ENCODE assay signal across 31 cellular contexts in the genomic region with DNA sequence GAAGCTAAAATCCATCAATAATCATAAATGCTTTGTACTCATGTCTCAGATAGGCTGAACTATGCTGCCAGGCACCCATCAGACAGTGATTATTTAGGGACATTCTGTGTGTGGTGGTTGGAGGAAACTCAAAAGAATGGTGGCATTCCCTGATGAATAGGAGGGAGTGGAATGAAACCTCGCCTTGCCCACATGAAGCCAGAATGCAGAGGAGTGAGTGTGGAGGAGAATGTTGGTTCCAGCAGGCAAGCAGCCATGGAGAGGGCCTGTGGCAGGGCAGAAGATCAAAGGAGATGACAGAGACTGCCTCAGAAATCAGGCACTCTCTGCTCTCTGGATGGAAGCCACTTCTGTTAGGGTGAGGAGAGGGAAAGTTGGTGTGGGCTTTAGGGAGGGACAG. TPM values are rescaled to one million over a fixed set of nuclear protein-coding genes. Genes with fewer than 3 reads are reported as not detected.
DNase-seq lines count a peak whose midpoint lies in the region; ATAC-seq and TF ChIP-seq lines count a peak whose summit lies in the region.
"Had no signal": no experiment of that assay in that cellular context is flagged by ENCODE, and none has a peak within 500 bp of the region (broad histone marks: within the 10 kb centered on the region; RNA-seq: fewer than 3 reads in every experiment).

No MANE protein-coding gene starts in this region.

- no peak overlapping the region for H3K4me3 ChIP-seq in trophoblast cell (ENCODE audit: low read depth, low read length)
- H3K4me3 ChIP-seq in esophagus muscularis mucosa, result no peak overlapping the region
- H3K4me3 ChIP-seq: GM23338, hepatocyte, K562, lung had no signal

- ATAC-seq in HG03095 (IDR thresholded peaks at IDR 0.05; ENCODE audit: unreplicated experiment) (no peak), GM19324 (IDR thresholded peaks at IDR 0.05; ENCODE audit: low FRiP score, unreplicated experiment) (no peak)
- ATAC-seq: esophagus mucosa; GM23338; K562; natural killer cell treated with Interleukin-12 subunit alpha and Interleukin-12 subunit beta and Interleukin-15 and Interleukin-18, amount 100 ng/mL, for 72 hours; Panc1; stimulated activated naive B cell treated with anti-CD40 and anti-IgM and Interleukin-4, amounts not matched to agents 10 μg/mL and 1 μg/mL and 100 μg/mL, for 72 hours had no signal

- H3K27ac ChIP-seq in trophoblast cell (ENCODE audit: low read depth, low read length) (no peak overlapping the region), esophagus muscularis mucosa (replicated peaks in 1 of 4) (no peak overlapping the region)
- H3K27ac ChIP-seq: hepatocyte, WERI-Rb-1 had no signal

- H4K91ac ChIP-seq in trophoblast cell (ENCODE audit: low read depth, low read length), result no peak overlapping the region

- no peak overlapping the region for H3K4me2 ChIP-seq in trophoblast cell (ENCODE audit: low read length)
- H3K4me2 ChIP-seq: GM23338, hepatocyte had no signal

- no peak overlapping the region for H3K18ac ChIP-seq in trophoblast cell (ENCODE audit: low read length)

- no peak overlapping the region for H3K9ac ChIP-seq in trophoblast cell (ENCODE audit: low read length)

- no peak overlapping the region for H4K8ac ChIP-seq in trophoblast cell (ENCODE audit: low read depth, low read length)

- TF ChIP-seq POLR2A in esophagus muscularis mucosa (IDR thresholded peaks at IDR 0.05; ENCODE audit: low read depth), result no peak

- H3K36me3 ChIP-seq in trophoblast cell (ENCODE audit: control insufficient read depth in 1 of 2, insufficient read depth in 2 of 2, low read length in 2 of 2) (no peaks in the 10 kb centered on the region), esophagus muscularis mucosa (no peaks in the 10 kb centered on the region)
- H3K36me3 ChIP-seq: WERI-Rb-1 had no signal

- H3K4ac ChIP-seq in trophoblast cell (ENCODE audit: low read depth, low read length), result no peak overlapping the region

- intact Hi-C loops in esophagus muscularis mucosa (cut with DNase I), result no loop called here

- no peak for TF ChIP-seq EP300 in esophagus muscularis mucosa (IDR thresholded peaks at IDR 0.05)

- no peak overlapping the region for H3K14ac ChIP-seq in trophoblast cell (ENCODE audit: low read length)

- H2AFZ ChIP-seq in trophoblast cell (ENCODE audit: insufficient read depth, low read length, poor library complexity), result no peak overlapping the region
- H2AFZ ChIP-seq: GM23338, hepatocyte had no signal

- DNase-seq in GM03348 (ENCODE audit: low spot score) (peak; percentile 61), NCI-H226 (peak; percentile 24), fibroblast of gingiva (ENCODE audit: low read depth) (peak; percentile 16), trophoblast cell (peak; percentile 40 to 74), NCI-H2171 treated with DMSO at 0.1 percent for 48 hours (lab: John Stamatoyannopoulos, UW) (no peak), esophagus muscularis mucosa (ENCODE audit: extremely low spot score) (no peak)
- DNase-seq: activated CD4-positive, alpha-beta T cell treated with anti-CD3 and anti-CD28 coated beads, Interleukin-2, amount 10 ng/mL, durations not matched to agents 7 days and 5 days; activated gamma-delta T cell; central memory CD4-positive, alpha-beta T cell; DMS79 treated with DMSO at 0.1 percent for 48 hours; left cardiac atrium; NCI-H1105 treated with DMSO at 0.1 percent for 48 hours; NCI-H1930; NCI-H2227 treated with DMSO at 0.1 percent for 48 hours; NCI-H69; SIG-M5; stimulated activated naive B cell treated with anti-CD40 and anti-IgM and Interleukin-4, amounts not matched to agents 10 μg/mL and 1 μg/mL and 100 μg/mL, for 72 hours; T1000; WERI-Rb-1 had no signal

- H2AK5ac ChIP-seq in trophoblast cell (ENCODE audit: low read length), result no peak overlapping the region

- WGBS in trophoblast cell (ENCODE audit: extremely low coverage, insufficient coverage, insufficient read length), result no CpG with 5 or more reads among the region's 1 CpG
- 74% methylated on average over 1 of the region's 1 CpG for WGBS in esophagus muscularis mucosa

- H4K12ac ChIP-seq in trophoblast cell (ENCODE audit: low read depth, low read length), result no peak overlapping the region

- no peak overlapping the region for H2BK5ac ChIP-seq in trophoblast cell (ENCODE audit: low read depth, low read length, poor library complexity)

- no peak for TF ChIP-seq CTCF in esophagus muscularis mucosa (IDR thresholded peaks at IDR 0.05)

- peaks cover 1% of the 10 kb centered on the region for H3K9me3 ChIP-seq in trophoblast cell (ENCODE audit: insufficient read depth, low read depth, low read length)
- H3K9me3 ChIP-seq in esophagus muscularis mucosa, result no peaks in the 10 kb centered on the region

- no peak overlapping the region for H2BK12ac ChIP-seq in trophoblast cell (ENCODE audit: low read length)

- H3K79me1 ChIP-seq in trophoblast cell (ENCODE audit: low read length), result no peaks in the 10 kb centered on the region

- H2BK120ac ChIP-seq in trophoblast cell (ENCODE audit: insufficient read depth, low read length, poor library complexity), result no peak overlapping the region

- H3K4me1 ChIP-seq in trophoblast cell (ENCODE audit: control insufficient read depth in 1 of 2, insufficient read depth in 2 of 2, low read length in 2 of 2) (no peaks in the 10 kb centered on the region), esophagus muscularis mucosa (peaks cover 0 to 13% (median 2%) of the 10 kb centered on the region in 4 donors)

- H3K27me3 ChIP-seq in trophoblast cell (ENCODE audit: insufficient read depth, low read length) (no peaks in the 10 kb centered on the region), esophagus muscularis mucosa (peaks cover 0 to 2% (median 0%) of the 10 kb centered on the region in 4 donors)
- H3K27me3 ChIP-seq: hepatocyte had no signal

- no peak overlapping the region for H3K23ac ChIP-seq in trophoblast cell (ENCODE audit: low read length)

- H3K79me2 ChIP-seq in trophoblast cell (ENCODE audit: control insufficient read depth, insufficient read depth, low read length, poor library complexity), result no peaks in the 10 kb centered on the region
- H3K79me2 ChIP-seq: hepatocyte had no signal

RNA-seq across cellular contexts. Expression of a gene that starts 22.5 kb away (rescaled TPM):
- polyA plus RNA-seq in trophoblast cell (2013), result 0.10 and 0.22 TPM in 2 replicates
- not detected for total RNA-seq in esophagus muscularis mucosa
- total RNA-seq: activated CD4-positive, alpha-beta T cell treated with anti-CD3 and anti-CD28 coated beads, Interleukin-2, amount 10 ng/mL, durations not matched to agents 7 days and 5 days; esophagus mucosa; hepatocyte; HT1080; skeletal muscle tissue; ureter had no signal
- polyA plus RNA-seq: hepatocyte had no signal

RNA-seq across cellular contexts. Expression of a gene that starts 22.6 kb away (rescaled TPM):
- 0.03 and 0.08 TPM in 2 replicates for polyA plus RNA-seq in trophoblast cell (2013)
- under 1 TPM in 1 of 4 donors, not detected in 3; 0.33 TPM for total RNA-seq in esophagus muscularis mucosa
- total RNA-seq: activated CD4-positive, alpha-beta T cell treated with anti-CD3 and anti-CD28 coated beads, Interleukin-2, amount 10 ng/mL, durations not matched to agents 7 days and 5 days; esophagus mucosa; HT1080; left cardiac atrium; skeletal muscle tissue; ureter had no signal
- polyA plus RNA-seq: GM23338 had no signal

RNA-seq across cellular contexts. Expression of a gene that starts 24.7 kb away (rescaled TPM):
- polyA plus RNA-seq in trophoblast cell (2013), result 0.35 and 0.60 TPM in 2 replicates
- 1 to 10 TPM; 3.0 to 8.7 (median 3.2) TPM for total RNA-seq in esophagus muscularis mucosa

RNA-seq across cellular contexts. Expression of a gene that starts 55.2 kb away (rescaled TPM):
- polyA plus RNA-seq in trophoblast cell (2013), result 0.63 and 0.68 TPM in 2 replicates
- total RNA-seq in esophagus muscularis mucosa, result under 1 TPM; 0.13 to 0.69 (median 0.37) TPM
- total RNA-seq: skeletal muscle tissue had no signal

RNA-seq across cellular contexts. Expression of a gene that starts 56.7 kb away (rescaled TPM):
- 15.3 and 16.6 TPM in 2 replicates for polyA plus RNA-seq in trophoblast cell (2013)
- total RNA-seq in esophagus muscularis mucosa, result 10 to 100 TPM in 2 of 4 donors, 1 to 10 TPM in 2; 8.0 to 15.6 (median 10.0) TPM

Comparison
In these comparisons a context has a peak if more than half of its experiments do, and no peak if none do; other contexts are left out.
1. DNase-seq: peak in GM03348 (single experiment), NCI-H226 (single experiment), fibroblast of gingiva (single experiment) and trophoblast cell (2 of 2); none in NCI-H2171 treated with DMSO at 0.1 percent for 48 hours (single experiment) and esophagus muscularis mucosa (single experiment).